ENCODE assay signal across 1 cellular context in the genomic region with DNA sequence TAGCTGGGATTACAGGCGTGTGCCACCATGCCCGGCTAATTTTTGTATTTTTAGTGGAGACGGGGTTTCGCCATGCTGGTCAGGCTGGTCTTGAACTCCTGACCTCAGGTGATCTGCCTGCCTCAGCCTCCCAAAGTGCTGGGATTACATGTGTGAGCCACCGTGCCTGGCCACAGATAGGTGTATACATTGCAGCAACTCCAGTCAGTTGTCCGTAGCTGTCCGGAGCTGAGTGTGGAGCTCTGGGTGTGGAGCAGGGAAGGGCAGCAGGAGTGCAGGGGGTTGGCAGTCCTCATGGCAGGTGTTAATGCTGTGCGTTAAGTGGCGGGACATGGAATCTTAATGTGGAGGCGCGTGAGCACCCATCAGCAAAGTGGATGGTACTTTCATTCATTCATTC. TPM values are rescaled to one million over a fixed set of nuclear protein-coding genes. Genes with fewer than 3 reads are reported as not detected.
"Had no signal": no experiment of that assay in that cellular context is flagged by ENCODE, and none has a peak within 500 bp of the region (broad histone marks: within the 10 kb centered on the region; RNA-seq: fewer than 3 reads in every experiment).

No MANE protein-coding gene starts in this region.

RNA-seq across cellular contexts. Expression of a gene that starts 17.4 kb away (rescaled TPM):
- total RNA-seq: GM12878 had no signal
- polyA plus RNA-seq: GM12878 had no signal
